2 cellular contexts compared by ENCODE assay signal in genomic region chr3:58556761-58557181, GRCh38.
TF ChIP-seq lines count a peak whose summit lies in the region.

No MANE protein-coding gene starts in this region.

TF ChIP-seq in SK-N-SH, 30 proteins besides CTCF, POLR2A, EP300 and RAD21 (continued from another document):
- no peak for TF ChIP-seq PBX3 (IDR thresholded peaks at IDR 0.05)

TF ChIP-seq in SK-N-SH treated with all-trans-retinoic acid at 6 μM for 48 hours, 23 proteins besides CTCF, POLR2A, EP300 and RAD21 (continued from another document):
- TF ChIP-seq, protein P1, sequence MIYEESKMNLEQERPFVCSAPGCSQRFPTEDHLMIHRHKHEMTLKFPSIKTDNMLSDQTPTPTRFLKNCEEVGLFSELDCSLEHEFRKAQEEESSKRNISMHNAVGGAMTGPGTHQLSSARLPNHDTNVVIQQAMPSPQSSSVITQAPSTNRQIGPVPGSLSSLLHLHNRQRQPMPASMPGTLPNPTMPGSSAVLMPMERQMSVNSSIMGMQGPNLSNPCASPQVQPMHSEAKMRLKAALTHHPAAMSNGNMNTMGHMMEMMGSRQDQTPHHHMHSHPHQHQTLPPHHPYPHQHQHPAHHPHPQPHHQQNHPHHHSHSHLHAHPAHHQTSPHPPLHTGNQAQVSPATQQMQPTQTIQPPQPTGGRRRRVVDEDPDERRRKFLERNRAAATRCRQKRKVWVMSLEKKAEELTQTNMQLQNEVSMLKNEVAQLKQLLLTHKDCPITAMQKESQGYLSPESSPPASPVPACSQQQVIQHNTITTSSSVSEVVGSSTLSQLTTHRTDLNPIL (CRISPR knock-in tag; IDR thresholded peaks at IDR 0.05; ENCODE audit: low read depth), result no peak
- TF ChIP-seq ISL1 (CRISPR knock-in tag; IDR thresholded peaks at IDR 0.05) (no peak), ZNF565 (CRISPR knock-in tag; conservative IDR thresholded peaks at IDR 0.05; ENCODE audit: low read depth) (no peak), ZNF70 (CRISPR knock-in tag; IDR thresholded peaks at IDR 0.05) (no peak), TSHZ2 (CRISPR knock-in tag; IDR thresholded peaks at IDR 0.05) (no peak), ZFP30 (CRISPR knock-in tag; IDR thresholded peaks at IDR 0.05) (no peak), OSR1 (CRISPR knock-in tag; IDR thresholded peaks at IDR 0.05) (no peak), RARB (CRISPR knock-in tag; IDR thresholded peaks at IDR 0.05) (no peak), TCF4 (CRISPR knock-in tag; IDR thresholded peaks at IDR 0.05; ENCODE audit: borderline replicate concordance) (no peak), ZNF8 (CRISPR knock-in tag; IDR thresholded peaks at IDR 0.05) (no peak), SNAI2 (CRISPR knock-in tag; IDR thresholded peaks at IDR 0.05) (no peak), ZFP3 (CRISPR knock-in tag; IDR thresholded peaks at IDR 0.05) (no peak), ESRRG (CRISPR knock-in tag; IDR thresholded peaks at IDR 0.05) (no peak), ZC3H10 (CRISPR knock-in tag; IDR thresholded peaks at IDR 0.05) (no peak), POU6F1 (CRISPR knock-in tag; IDR thresholded peaks at IDR 0.05; ENCODE audit: borderline replicate concordance, low read depth) (no peak), ARNTL (CRISPR knock-in tag; IDR thresholded peaks at IDR 0.05; ENCODE audit: borderline replicate concordance, low read depth) (no peak)
- TF ChIP-seq, protein P2, sequence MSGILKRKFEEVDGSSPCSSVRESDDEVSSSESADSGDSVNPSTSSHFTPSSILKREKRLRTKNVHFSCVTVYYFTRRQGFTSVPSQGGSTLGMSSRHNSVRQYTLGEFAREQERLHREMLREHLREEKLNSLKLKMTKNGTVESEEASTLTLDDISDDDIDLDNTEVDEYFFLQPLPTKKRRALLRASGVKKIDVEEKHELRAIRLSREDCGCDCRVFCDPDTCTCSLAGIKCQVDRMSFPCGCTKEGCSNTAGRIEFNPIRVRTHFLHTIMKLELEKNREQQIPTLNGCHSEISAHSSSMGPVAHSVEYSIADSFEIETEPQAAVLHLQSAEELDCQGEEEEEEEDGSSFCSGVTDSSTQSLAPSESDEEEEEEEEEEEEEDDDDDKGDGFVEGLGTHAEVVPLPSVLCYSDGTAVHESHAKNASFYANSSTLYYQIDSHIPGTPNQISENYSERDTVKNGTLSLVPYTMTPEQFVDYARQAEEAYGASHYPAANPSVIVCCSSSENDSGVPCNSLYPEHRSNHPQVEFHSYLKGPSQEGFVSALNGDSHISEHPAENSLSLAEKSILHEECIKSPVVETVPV (CRISPR knock-in tag; IDR thresholded peaks at IDR 0.05), result no peak
- TF ChIP-seq, protein P3, sequence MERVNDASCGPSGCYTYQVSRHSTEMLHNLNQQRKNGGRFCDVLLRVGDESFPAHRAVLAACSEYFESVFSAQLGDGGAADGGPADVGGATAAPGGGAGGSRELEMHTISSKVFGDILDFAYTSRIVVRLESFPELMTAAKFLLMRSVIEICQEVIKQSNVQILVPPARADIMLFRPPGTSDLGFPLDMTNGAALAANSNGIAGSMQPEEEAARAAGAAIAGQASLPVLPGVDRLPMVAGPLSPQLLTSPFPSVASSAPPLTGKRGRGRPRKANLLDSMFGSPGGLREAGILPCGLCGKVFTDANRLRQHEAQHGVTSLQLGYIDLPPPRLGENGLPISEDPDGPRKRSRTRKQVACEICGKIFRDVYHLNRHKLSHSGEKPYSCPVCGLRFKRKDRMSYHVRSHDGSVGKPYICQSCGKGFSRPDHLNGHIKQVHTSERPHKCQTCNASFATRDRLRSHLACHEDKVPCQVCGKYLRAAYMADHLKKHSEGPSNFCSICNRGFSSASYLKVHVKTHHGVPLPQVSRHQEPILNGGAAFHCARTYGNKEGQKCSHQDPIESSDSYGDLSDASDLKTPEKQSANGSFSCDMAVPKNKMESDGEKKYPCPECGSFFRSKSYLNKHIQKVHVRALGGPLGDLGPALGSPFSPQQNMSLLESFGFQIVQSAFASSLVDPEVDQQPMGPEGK (CRISPR knock-in tag; IDR thresholded peaks at IDR 0.05; ENCODE audit: borderline replicate concordance), result no peak
TF ChIP-seq in SK-N-SH treated with all-trans-retinoic acid at 6 μM for 48 hours: peak in this region for 0.
